ENCODE assay signal across 8 cellular contexts in genomic region chr7:100159099-100159623, GRCh38. TPM values are rescaled to one million over a fixed set of nuclear protein-coding genes. Genes with fewer than 3 reads are reported as not detected.
DNase-seq lines count a peak whose midpoint lies in the region; ATAC-seq and TF ChIP-seq lines count a peak whose summit lies in the region.

No MANE protein-coding gene starts in this region.

- POLR2A ChIA-PET in activated CD8-positive, alpha-beta T cell treated with anti-CD3 and anti-CD28 coated beads, Interleukin-2, amount 10 ng/mL, durations not matched to agents 7 days and 5 days (lab: Charles Lee) = interaction anchor here (0.6 to 1.9 kb wide), 2 partner anchors 10 to 49 kb away, joined by 4 to 12 read pairs; partner anchors contain the start of gene LAMTOR4

- H3K27ac ChIP-seq in iPS-20b (ENCODE audit: low read length) (no peak overlapping the region), suprapubic skin (no peak overlapping the region)

- peak overlapping the region; percentile 64; the same call in 1 of the 2 replicates for H3K9ac ChIP-seq in iPS-20b (ENCODE audit: low read depth, low read length)

- no peak for TF ChIP-seq CTCF in suprapubic skin (IDR thresholded peaks at IDR 0.05)

- H3K36me3 ChIP-seq in iPS-20b (ENCODE audit: insufficient read depth, low read depth, low read length) (peaks cover 28% of the 10 kb centered on the region), suprapubic skin (peaks cover 23% of the 10 kb centered on the region)

- no peaks in the 10 kb centered on the region for H3K9me3 ChIP-seq in iPS-20b (ENCODE audit: insufficient read depth, low read depth, low read length)
- no peaks in the 10 kb centered on the region for H3K9me3 ChIP-seq in suprapubic skin

- peak overlapping the region; percentile 80 for H3K4me3 Mint-ChIP-seq in T-helper 2 cell treated with Interferon-gamma antibody and Interleukin-4, amounts not matched to agents 5 μg/mL and 100 μg/mL, for 36 hours
- peak overlapping the region; percentile 80 for H3K4me3 Mint-ChIP-seq in activated CD8-positive, alpha-beta T cell treated with anti-CD3 and anti-CD28 coated beads, Interleukin-2, amount 10 ng/mL, durations not matched to agents 7 days and 5 days

- no peak for DNase-seq in T-helper 2 cell treated with Interferon-gamma antibody and Interleukin-4, amounts not matched to agents 5 μg/mL and 100 μg/mL, for 36 hours (ENCODE audit: low spot score)
- no peak for DNase-seq in T-helper 2 cell
- no peak for DNase-seq in activated CD8-positive, alpha-beta T cell treated with anti-CD3 and anti-CD28 coated beads, Interleukin-2, amount 10 ng/mL, durations not matched to agents 7 days and 5 days
- DNase-seq in suprapubic skin (ENCODE audit: low spot score in 2 of 2) = no peak
- no peak for DNase-seq in stimulated activated CD4-positive, alpha-beta T cell treated with anti-CD3 and anti-CD28 coated beads, Interleukin-12 subunit alpha, Interleukin-12 subunit beta, amount 100 ng/mL, for 4 hours

- WGBS in suprapubic skin = 50% methylated on average over 7 of the region's 7 CpGs

- no peak for TF ChIP-seq POLR2A in suprapubic skin (IDR thresholded peaks at IDR 0.05)

- CTCF ChIA-PET in activated CD8-positive, alpha-beta T cell treated with anti-CD3 and anti-CD28 coated beads, Interleukin-2, amount 10 ng/mL, durations not matched to agents 7 days and 5 days (lab: Charles Lee) = interaction anchor here (1.2 to 4.6 kb wide), 4 partner anchors 8 to 58 kb away, joined by 3 to 27 read pairs (median 6); partner anchors contain the start of gene GAL3ST4

- peaks cover 29% of the 10 kb centered on the region for H3K4me1 Mint-ChIP-seq in T-helper 2 cell treated with Interferon-gamma antibody and Interleukin-4, amounts not matched to agents 5 μg/mL and 100 μg/mL, for 36 hours (ENCODE audit: low read depth)
- H3K4me1 Mint-ChIP-seq in activated CD8-positive, alpha-beta T cell treated with anti-CD3 and anti-CD28 coated beads, Interleukin-2, amount 10 ng/mL, durations not matched to agents 7 days and 5 days (ENCODE audit: low read depth) = peaks cover 62% of the 10 kb centered on the region

- peak overlapping the region; percentile 74 for H3K4me3 ChIP-seq in iPS-20b (ENCODE audit: low read length)
- H3K4me3 ChIP-seq in suprapubic skin = peak overlapping the region; percentile 61

- peak overlapping the region; percentile 75 for H3K27ac Mint-ChIP-seq in T-helper 2 cell treated with Interferon-gamma antibody and Interleukin-4, amounts not matched to agents 5 μg/mL and 100 μg/mL, for 36 hours
- H3K27ac Mint-ChIP-seq in activated CD8-positive, alpha-beta T cell treated with anti-CD3 and anti-CD28 coated beads, Interleukin-2, amount 10 ng/mL, durations not matched to agents 7 days and 5 days = peak overlapping the region; percentile 83

- peaks cover 22% of the 10 kb centered on the region for H3K36me3 Mint-ChIP-seq in T-helper 2 cell treated with Interferon-gamma antibody and Interleukin-4, amounts not matched to agents 5 μg/mL and 100 μg/mL, for 36 hours (ENCODE audit: low read depth)
- H3K36me3 Mint-ChIP-seq in activated CD8-positive, alpha-beta T cell treated with anti-CD3 and anti-CD28 coated beads, Interleukin-2, amount 10 ng/mL, durations not matched to agents 7 days and 5 days (ENCODE audit: low read depth) = peaks cover 30% of the 10 kb centered on the region

- no peak for ATAC-seq in activated CD8-positive, alpha-beta T cell treated with anti-CD3 and anti-CD28 coated beads, Interleukin-2, amount 10 ng/mL, durations not matched to agents 7 days and 5 days
- ATAC-seq in GM18517 (IDR thresholded peaks at IDR 0.05; ENCODE audit: unreplicated experiment) (no peak), HG03565 (IDR thresholded peaks at IDR 0.05; ENCODE audit: unreplicated experiment) (no peak)

- H3K27me3 ChIP-seq in iPS-20b (ENCODE audit: insufficient read depth, low read length) (no peaks in the 10 kb centered on the region), suprapubic skin (no peaks in the 10 kb centered on the region)

- H3K9me3 Mint-ChIP-seq in T-helper 2 cell treated with Interferon-gamma antibody and Interleukin-4, amounts not matched to agents 5 μg/mL and 100 μg/mL, for 36 hours = no peaks in the 10 kb centered on the region
- no peaks in the 10 kb centered on the region for H3K9me3 Mint-ChIP-seq in activated CD8-positive, alpha-beta T cell treated with anti-CD3 and anti-CD28 coated beads, Interleukin-2, amount 10 ng/mL, durations not matched to agents 7 days and 5 days (ENCODE audit: insufficient read depth)

- TF ChIP-seq EP300 in suprapubic skin (IDR thresholded peaks at IDR 0.05) = no peak

- H3K27me3 Mint-ChIP-seq in T-helper 2 cell treated with Interferon-gamma antibody and Interleukin-4, amounts not matched to agents 5 μg/mL and 100 μg/mL, for 36 hours (ENCODE audit: low read depth) = no peaks in the 10 kb centered on the region
- no peaks in the 10 kb centered on the region for H3K27me3 Mint-ChIP-seq in activated CD8-positive, alpha-beta T cell treated with anti-CD3 and anti-CD28 coated beads, Interleukin-2, amount 10 ng/mL, durations not matched to agents 7 days and 5 days (ENCODE audit: low read depth)

- H3K4me1 ChIP-seq in iPS-20b (ENCODE audit: insufficient read depth, low read length) (0 out of 2 replicates have a peak, but pooled peaks cover 9% of the 10 kb centered on the region), suprapubic skin (peaks cover 55% of the 10 kb centered on the region)

RNA-seq across cellular contexts. Expression of gene TRAPPC14, which starts 0.6 kb away (rescaled TPM):
- total RNA-seq in activated CD8-positive, alpha-beta T cell treated with anti-CD3 and anti-CD28 coated beads, Interleukin-2, amount 10 ng/mL, durations not matched to agents 7 days and 5 days = 10 to 100 TPM; 42.7 to 44.0 TPM
- 10 to 100 TPM; 19.7 to 69.0 (median 35.8) TPM for total RNA-seq in suprapubic skin

RNA-seq across cellular contexts. Expression of gene GAL3ST4, which starts 9.3 kb away (rescaled TPM):
- 1 to 10 TPM; 2.8 to 3.5 TPM for total RNA-seq in activated CD8-positive, alpha-beta T cell treated with anti-CD3 and anti-CD28 coated beads, Interleukin-2, amount 10 ng/mL, durations not matched to agents 7 days and 5 days
- total RNA-seq in suprapubic skin = 10 to 100 TPM; 30.0 to 36.9 (median 33.0) TPM

RNA-seq across cellular contexts. Expression of gene LAMTOR4, which starts 10.4 kb away (rescaled TPM):
- 100 to 1,000 TPM; 134 to 143 TPM for total RNA-seq in activated CD8-positive, alpha-beta T cell treated with anti-CD3 and anti-CD28 coated beads, Interleukin-2, amount 10 ng/mL, durations not matched to agents 7 days and 5 days
- 100 to 1,000 TPM; 346 to 682 (median 537) TPM for total RNA-seq in suprapubic skin

RNA-seq across cellular contexts. Expression of gene GPC2, which starts 18.0 kb away (rescaled TPM):
- total RNA-seq in activated CD8-positive, alpha-beta T cell treated with anti-CD3 and anti-CD28 coated beads, Interleukin-2, amount 10 ng/mL, durations not matched to agents 7 days and 5 days = 1 to 10 TPM; 8.1 to 8.2 TPM
- total RNA-seq in suprapubic skin = 10 to 100 TPM in 2 of 4 donors, 1 to 10 TPM in 2; 7.3 to 45.4 (median 14.8) TPM

RNA-seq across cellular contexts. Expression of gene STAG3, which starts 18.6 kb away (rescaled TPM):
- 10 to 100 TPM; 16.5 to 20.6 TPM for total RNA-seq in activated CD8-positive, alpha-beta T cell treated with anti-CD3 and anti-CD28 coated beads, Interleukin-2, amount 10 ng/mL, durations not matched to agents 7 days and 5 days
- total RNA-seq in suprapubic skin = 1 to 10 TPM in 2 of 4 donors, under 1 TPM in 1, not detected in 1; 0.68 to 2.0 (median 1.9) TPM

Comparison
In these comparisons a context has a peak if more than half of its experiments do, and no peak if none do; other contexts are left out.
1. RNA of gene GAL3ST4, which starts 9.3 kb away (total RNA-seq): 30.0 to 36.9 TPM in suprapubic skin; 2.8 to 3.5 TPM in activated CD8-positive, alpha-beta T cell treated with anti-CD3 and anti-CD28 coated beads, Interleukin-2, amount 10 ng/mL, durations not matched to agents 7 days and 5 days; every median in the first group is over 4 times any median in the second.